8 cellular contexts compared by ENCODE assay signal in the genomic region with DNA sequence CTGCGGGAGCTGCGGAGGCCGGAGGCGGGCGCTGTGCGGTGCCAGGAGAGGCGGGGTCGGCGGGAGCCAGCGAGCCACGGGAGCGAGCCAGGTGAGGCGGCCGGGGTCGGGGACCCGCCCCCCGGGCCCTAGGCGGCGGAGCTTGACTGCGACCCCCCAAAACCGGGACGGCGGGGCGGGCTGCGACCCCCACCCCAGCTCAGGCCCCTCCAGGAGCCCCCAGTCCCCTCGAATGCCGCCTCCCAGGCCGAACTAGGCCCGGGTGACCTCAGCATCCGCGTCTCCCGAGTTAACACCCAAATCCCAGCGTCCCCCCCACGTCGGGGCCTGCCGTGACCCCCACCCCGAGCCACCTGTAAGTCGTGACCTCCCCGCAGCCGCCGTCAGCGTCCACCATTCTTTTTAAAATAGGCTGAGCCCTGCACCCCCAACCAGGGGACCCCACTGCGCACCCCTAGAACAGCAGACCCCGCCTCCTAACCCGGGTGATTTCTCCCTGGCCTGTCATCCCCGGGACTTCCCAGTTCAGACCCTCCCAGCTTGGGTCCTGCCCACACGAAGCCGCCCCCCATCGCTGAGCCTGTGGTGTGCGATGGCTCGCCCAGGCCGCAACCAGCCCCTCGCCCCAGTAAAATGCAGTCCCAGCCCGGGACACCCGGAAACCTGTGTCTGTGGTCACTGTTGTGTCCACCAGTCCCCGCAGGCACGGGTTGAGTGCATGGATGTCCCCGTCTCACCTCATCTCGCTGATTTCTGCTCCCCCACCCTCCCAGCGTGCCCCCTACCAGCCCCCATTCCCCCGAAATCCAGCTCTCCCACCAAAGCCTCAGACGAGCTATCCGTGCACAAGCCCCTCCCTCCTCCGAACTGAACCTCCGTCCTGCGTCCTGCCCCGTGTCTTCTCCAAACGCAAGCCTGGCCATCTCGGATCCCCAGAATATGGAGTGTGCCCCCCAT. TPM values are rescaled to one million over a fixed set of nuclear protein-coding genes. Genes with fewer than 3 reads are reported as not detected.
A peak's percentile ranks its signal among the peaks of the same experiment; 100 is the strongest.
DNase-seq lines count a peak whose midpoint lies in the region; ATAC-seq and TF ChIP-seq lines count a peak whose summit lies in the region.

No MANE protein-coding gene starts in this region.

- H3K9ac ChIP-seq in duodenal mucosa (ENCODE audit: low read depth in 1 of 2, low read length in 2 of 2) = peak overlapping the region; percentile 61 to 84

- ATAC-seq in HG02588 (IDR thresholded peaks at IDR 0.05; ENCODE audit: unreplicated experiment) (peak; percentile 32), thoracic aorta (ENCODE audit: insufficient number of reproducible peaks, low FRiP score, low read depth) (no peak)

- 1% methylated on average over 55 to 58 of the region's 69 CpGs for WGBS in mesodermal cell (ENCODE audit: insufficient coverage in 2 of 2), 2 experiments

- H3K27me3 ChIP-seq in duodenal mucosa (ENCODE audit: control insufficient read depth in 1 of 2, insufficient read depth in 2 of 2, low read length in 2 of 2) = no peaks in the 10 kb centered on the region
- no peaks in the 10 kb centered on the region for H3K27me3 ChIP-seq in thoracic aorta (replicated peaks; ENCODE audit: insufficient read depth)

- H3K4me1 ChIP-seq in duodenal mucosa (ENCODE audit: control insufficient read depth in 1 of 2, insufficient read depth in 2 of 2, low read length in 2 of 2) (peaks cover 8 to 20% of the 10 kb centered on the region in 2 donors), mesodermal cell (ENCODE audit: control insufficient read depth, insufficient read depth, low read length, poor library complexity, severe bottlenecking) (peaks cover 32% of the 10 kb centered on the region), thoracic aorta (ENCODE audit: control insufficient read depth in 1 of 2, low read depth in 2 of 2) (peaks cover 3 to 15% of the 10 kb centered on the region in 2 donors)

- in situ Hi-C loops in G401 (cut with HindIII; ENCODE audit: low sequenced_read_pairs) = no loop called here

- H3K9me3 ChIP-seq in duodenal mucosa (ENCODE audit: control insufficient read depth in 1 of 2, low read length in 2 of 2) = no peaks in the 10 kb centered on the region
- H3K9me3 ChIP-seq in mesodermal cell (ENCODE audit: control insufficient read depth, low read length) = no peaks in the 10 kb centered on the region
- no peaks in the 10 kb centered on the region for H3K9me3 ChIP-seq in thoracic aorta

- H3K27ac ChIP-seq in duodenal mucosa (ENCODE audit: low read depth, low read length) (peak overlapping the region; percentile 50), mesodermal cell (ENCODE audit: low read depth, low read length, severe bottlenecking) (no peak overlapping the region), thoracic aorta (peak overlapping the region; percentile 48 to 68)

- H3K4me3 ChIP-seq in duodenal mucosa (ENCODE audit: low read depth in 1 of 2, low read length in 2 of 2) (peak overlapping the region; percentile 86 to 88), mesodermal cell (ENCODE audit: extremely low read depth, insufficient read depth, low read length, poor library complexity, severe bottlenecking) (peak overlapping the region; percentile 97), thoracic aorta (peak overlapping the region; percentile 91)

- peaks cover 8 to 24% of the 10 kb centered on the region in 2 donors for H3K36me3 ChIP-seq in duodenal mucosa (ENCODE audit: control insufficient read depth in 1 of 2, insufficient read depth in 2 of 2, low read length in 2 of 2)
- H3K36me3 ChIP-seq in mesodermal cell (ENCODE audit: control insufficient read depth, insufficient read depth, low read length) = peaks cover 34% of the 10 kb centered on the region
- peaks cover 11% of the 10 kb centered on the region for H3K36me3 ChIP-seq in thoracic aorta

- DNase-seq in GM10266 (ENCODE audit: extremely low spot score) = peak; percentile 73
- DNase-seq in T-helper 2 cell = peak in 3 of 5 experiments; percentile 24 to 43 (median 36)
- DNase-seq in thoracic aorta (ENCODE audit: low spot score) = no peak
- no peak for DNase-seq in G401 (ENCODE audit: low spot score)
- no peak for DNase-seq in NCI-H2171 (lab: John Stamatoyannopoulos, UW)

- TF ChIP-seq CTCF in GM10266 (IDR thresholded peaks at IDR 0.05; ENCODE audit: control insufficient read depth, insufficient read depth, low read depth, missing control alignments) (no peak), thoracic aorta (IDR thresholded peaks at IDR 0.05) (no peak)

RNA-seq across cellular contexts. Expression of gene FZR1, which starts 0.6 kb away (rescaled TPM):
- 44.8 TPM for polyA plus RNA-seq in mesodermal cell (2013, experiment 1 of 2)
- 37.7 TPM for polyA plus RNA-seq in mesodermal cell (2013, experiment 2 of 2)
- total RNA-seq in thoracic aorta = 10 to 100 TPM; 29.6 to 33.8 TPM
- 76.0 and 81.3 TPM in 2 replicates for total RNA-seq in G401 (2014; rRNA removed; shearing (Covaris generic))

RNA-seq across cellular contexts. Expression of gene DOHH, which starts 6.2 kb away (rescaled TPM):
- polyA plus RNA-seq in mesodermal cell (2013, experiment 1 of 2) = 8.4 TPM
- 6.6 TPM for polyA plus RNA-seq in mesodermal cell (2013, experiment 2 of 2)
- total RNA-seq in thoracic aorta = 10 to 100 TPM; 22.0 to 24.2 TPM
- 53.9 and 64.8 TPM in 2 replicates for total RNA-seq in G401 (2014; rRNA removed; shearing (Covaris generic))

RNA-seq across cellular contexts. Expression of gene SMIM44, which starts 23.4 kb away (rescaled TPM):
- polyA plus RNA-seq in mesodermal cell (2013, experiment 1 of 2) = not detected
- not detected for polyA plus RNA-seq in mesodermal cell (2013, experiment 2 of 2)
- not detected for total RNA-seq in thoracic aorta
- total RNA-seq in G401 (2014; rRNA removed; shearing (Covaris generic)) = not detected in 2 replicates

RNA-seq across cellular contexts. Expression of gene SMIM24, which starts 26.3 kb away (rescaled TPM):
- 1.5 TPM for polyA plus RNA-seq in mesodermal cell (2013, experiment 1 of 2)
- polyA plus RNA-seq in mesodermal cell (2013, experiment 2 of 2) = 0.81 TPM
- not detected for total RNA-seq in thoracic aorta
- total RNA-seq in G401 (2014; rRNA removed; shearing (Covaris generic)) = 0.24 TPM in 1 of 2 replicates, not detected in the other

RNA-seq across cellular contexts. Expression of gene TEKTIP1, which starts 32.3 kb away (rescaled TPM):
- not detected for polyA plus RNA-seq in mesodermal cell (2013, experiment 1 of 2)
- 1.2 TPM for polyA plus RNA-seq in mesodermal cell (2013, experiment 2 of 2)
- not detected for total RNA-seq in thoracic aorta
- total RNA-seq in G401 (2014; rRNA removed; shearing (Covaris generic)) = not detected in 2 replicates

Comparison
In these comparisons a context has a peak if more than half of its experiments do, and no peak if none do; other contexts are left out.
1. DNase-seq: peak in GM10266 (single experiment) and T-helper 2 cell (3 of 5); none in thoracic aorta (single experiment), G401 (single experiment) and NCI-H2171 (single experiment).
2. Peak in every context shown above with its lines, with median percentiles within 50 percentile points of each other: H3K4me3 ChIP-seq.